1 cellular context compared by ENCODE assay signal in the genomic region with DNA sequence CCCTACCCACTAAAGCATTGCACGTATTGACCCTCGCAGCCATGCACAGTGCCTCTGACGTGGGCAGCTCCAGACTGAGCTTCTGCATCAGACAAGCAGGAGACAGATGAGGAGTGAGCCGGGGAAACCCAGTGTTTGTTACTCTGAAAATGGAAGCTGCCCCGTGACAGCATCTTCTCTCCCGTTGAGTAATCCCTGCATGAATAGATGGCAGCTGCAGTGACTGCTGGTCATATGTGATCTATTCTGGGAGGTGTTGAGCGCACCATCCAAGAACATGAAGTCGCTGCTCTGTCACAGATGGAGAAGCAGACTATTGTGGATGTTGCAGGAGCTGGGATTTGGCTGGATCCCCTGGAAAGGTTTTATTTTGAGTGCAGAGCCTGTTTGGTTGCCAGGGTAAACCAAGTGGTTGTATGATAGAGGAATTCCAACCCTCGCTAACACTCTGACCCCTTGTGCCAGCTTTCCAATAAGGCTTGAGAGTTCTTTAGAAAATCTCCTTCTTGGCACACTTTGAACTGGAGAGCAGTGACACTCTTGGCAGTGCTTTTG.
TF ChIP-seq lines count a peak whose summit lies in the region.

No MANE protein-coding gene starts in this region.

TF ChIP-seq in WTC11, 78 proteins besides CTCF, POLR2A, EP300 and RAD21 (continued from another document):
- TF ChIP-seq, protein P1, sequence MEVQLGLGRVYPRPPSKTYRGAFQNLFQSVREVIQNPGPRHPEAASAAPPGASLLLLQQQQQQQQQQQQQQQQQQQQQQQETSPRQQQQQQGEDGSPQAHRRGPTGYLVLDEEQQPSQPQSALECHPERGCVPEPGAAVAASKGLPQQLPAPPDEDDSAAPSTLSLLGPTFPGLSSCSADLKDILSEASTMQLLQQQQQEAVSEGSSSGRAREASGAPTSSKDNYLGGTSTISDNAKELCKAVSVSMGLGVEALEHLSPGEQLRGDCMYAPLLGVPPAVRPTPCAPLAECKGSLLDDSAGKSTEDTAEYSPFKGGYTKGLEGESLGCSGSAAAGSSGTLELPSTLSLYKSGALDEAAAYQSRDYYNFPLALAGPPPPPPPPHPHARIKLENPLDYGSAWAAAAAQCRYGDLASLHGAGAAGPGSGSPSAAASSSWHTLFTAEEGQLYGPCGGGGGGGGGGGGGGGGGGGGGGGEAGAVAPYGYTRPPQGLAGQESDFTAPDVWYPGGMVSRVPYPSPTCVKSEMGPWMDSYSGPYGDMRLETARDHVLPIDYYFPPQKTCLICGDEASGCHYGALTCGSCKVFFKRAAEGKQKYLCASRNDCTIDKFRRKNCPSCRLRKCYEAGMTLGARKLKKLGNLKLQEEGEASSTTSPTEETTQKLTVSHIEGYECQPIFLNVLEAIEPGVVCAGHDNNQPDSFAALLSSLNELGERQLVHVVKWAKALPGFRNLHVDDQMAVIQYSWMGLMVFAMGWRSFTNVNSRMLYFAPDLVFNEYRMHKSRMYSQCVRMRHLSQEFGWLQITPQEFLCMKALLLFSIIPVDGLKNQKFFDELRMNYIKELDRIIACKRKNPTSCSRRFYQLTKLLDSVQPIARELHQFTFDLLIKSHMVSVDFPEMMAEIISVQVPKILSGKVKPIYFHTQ (CRISPR knock-in tag; IDR thresholded peaks at IDR 0.05) = no peak
- TF ChIP-seq NR3C1 (CRISPR knock-in tag; conservative IDR thresholded peaks at IDR 0.05; ENCODE audit: low read depth) (no peak), MYBL2 (CRISPR knock-in tag; IDR thresholded peaks at IDR 0.05) (no peak), NFE2L1 (CRISPR knock-in tag; IDR thresholded peaks at IDR 0.05) (no peak), ZNF121 (CRISPR knock-in tag; IDR thresholded peaks at IDR 0.05) (no peak)
